19 cellular contexts compared by ENCODE assay signal in genomic region chr15:73320619-73321180, GRCh38. TPM values are rescaled to one million over a fixed set of nuclear protein-coding genes. Genes with fewer than 3 reads are reported as not detected.
"Had no signal": no experiment of that assay in that cellular context is flagged by ENCODE, and none has a peak within 500 bp of the region (broad histone marks: within the 10 kb centered on the region; RNA-seq: fewer than 3 reads in every experiment).

No MANE protein-coding gene starts in this region.

- H3K4me3 ChIP-seq: dorsolateral prefrontal cortex, heart left ventricle, left ventricle myocardium inferior, lung, psoas muscle, right lobe of liver had no signal

- ATAC-seq: heart left ventricle; left cardiac atrium; psoas muscle; right lobe of liver; stimulated activated naive B cell treated with anti-CD40 and anti-IgM and Interleukin-4, amounts not matched to agents 10 μg/mL and 1 μg/mL and 100 μg/mL, for 72 hours had no signal

- H3K27me3 ChIP-seq: right lobe of liver had no signal

- H3K4me1 ChIP-seq: left ventricle myocardium inferior, psoas muscle, right lobe of liver had no signal

- DNase-seq: cortex of kidney; effector CD8-positive, alpha-beta T cell; foreskin melanocyte; left cardiac atrium; left ventricle myocardium inferior; mesenchymal stem cell; naive B cell; psoas muscle; retina; stimulated activated CD4-positive, alpha-beta T cell treated with anti-CD3 and anti-CD28 coated beads, Interleukin-2, amount 100 ng/mL, for 24 hours; stimulated activated CD4-positive, alpha-beta T cell treated with anti-CD3 and anti-CD28 coated beads, Interleukin-4, amount 100 ng/mL, for 4 hours; stimulated activated naive B cell treated with anti-CD40 and anti-IgM and Interleukin-4, amounts not matched to agents 10 μg/mL and 1 μg/mL and 100 μg/mL, for 72 hours had no signal

- H3K27ac ChIP-seq: dorsolateral prefrontal cortex, heart left ventricle, left ventricle myocardium inferior, psoas muscle, right lobe of liver had no signal

- H3K9me3 ChIP-seq: heart left ventricle, left ventricle myocardium inferior, psoas muscle, right lobe of liver had no signal

- H3K36me3 ChIP-seq: right lobe of liver had no signal

RNA-seq across cellular contexts. Expression of gene HCN4, which starts 48.1 kb away (rescaled TPM):
- total RNA-seq: omental fat pad, psoas muscle had no signal
- polyA plus RNA-seq: esophagus, keratinocyte, psoas muscle had no signal
